ENCODE assay signal across 2 cellular contexts in genomic region chr17:13462673-13463124, GRCh38.
TF ChIP-seq lines count a peak whose summit lies in the region.

No MANE protein-coding gene starts in this region.

TF ChIP-seq in IMR-90, 13 proteins besides CTCF, POLR2A, EP300 and RAD21 (continued from another document):
- TF ChIP-seq FOS (IDR thresholded peaks at IDR 0.05; ENCODE audit: low read depth, low read length) (no peak), BHLHE40 (IDR thresholded peaks at IDR 0.05; ENCODE audit: low read depth, low read length) (no peak), SMC3 (IDR thresholded peaks at IDR 0.05; ENCODE audit: low read depth, low read length) (no peak), ELK1 (IDR thresholded peaks at IDR 0.05; ENCODE audit: borderline replicate concordance, low read depth, low read length) (no peak), RFX5 (IDR thresholded peaks at IDR 0.05; ENCODE audit: low read depth, low read length) (no peak), USF2 (IDR thresholded peaks at IDR 0.05; ENCODE audit: low read depth, low read length) (no peak), CEBPB (IDR thresholded peaks at IDR 0.05; ENCODE audit: low read depth, low read length) (no peak)

TF ChIP-seq in WTC11, 78 proteins besides CTCF, POLR2A, EP300 and RAD21 (continued from another document):
- TF ChIP-seq USF1 (CRISPR knock-in tag; IDR thresholded peaks at IDR 0.05) (no peak), SMAD4 (CRISPR knock-in tag; IDR thresholded peaks at IDR 0.05) (no peak)
